In the genomic region with DNA sequence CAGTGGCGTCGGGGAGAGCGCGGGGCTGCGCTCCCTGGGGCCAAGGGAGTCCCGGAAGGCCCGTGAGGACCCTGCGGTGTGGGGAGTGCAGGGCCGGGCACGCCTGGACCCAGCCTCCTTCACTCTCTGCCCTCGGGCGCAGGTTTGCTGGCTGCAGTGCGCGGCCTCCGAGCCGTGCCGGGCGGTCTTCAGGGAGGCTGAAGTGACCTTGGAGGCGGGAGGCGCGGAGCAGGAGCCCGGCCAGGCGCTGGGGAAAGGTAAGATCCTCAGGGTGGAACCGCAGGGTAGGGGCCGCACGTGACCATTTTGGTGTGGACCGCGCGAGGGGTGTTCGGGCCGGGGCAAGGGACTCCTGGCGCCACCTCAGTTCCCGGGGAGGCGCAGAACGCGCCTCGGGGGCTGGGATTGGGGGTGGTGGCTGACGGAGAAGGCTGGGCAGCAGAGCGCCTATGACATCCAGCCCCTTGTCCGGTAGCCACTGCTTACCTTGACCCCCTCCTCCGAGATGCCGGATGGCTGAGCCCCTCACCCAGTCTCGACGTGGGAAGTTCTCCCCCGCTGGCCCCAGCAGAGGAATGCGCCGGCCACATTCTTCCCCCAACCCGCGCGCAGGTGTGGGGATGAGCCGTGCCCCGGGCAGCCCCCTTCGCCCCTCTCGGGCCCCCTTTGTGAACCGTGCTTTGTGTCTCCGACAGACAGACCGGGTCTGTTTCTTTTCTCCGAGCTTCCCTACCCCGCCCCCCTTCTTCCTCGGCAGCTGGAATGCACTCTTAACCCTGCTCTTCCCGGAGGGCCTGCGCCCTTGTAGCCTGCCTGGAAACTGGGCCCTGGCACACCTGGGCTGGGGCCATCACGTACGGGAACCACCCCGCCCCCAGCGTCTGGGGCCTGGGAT, we compare ENCODE assay signal across 9 cellular contexts. TPM values are rescaled to one million over a fixed set of nuclear protein-coding genes. Genes with fewer than 3 reads are reported as not detected.
DNase-seq lines count a peak whose midpoint lies in the region; ATAC-seq and TF ChIP-seq lines count a peak whose summit lies in the region.
"Had no signal": no experiment of that assay in that cellular context is flagged by ENCODE, and none has a peak within 500 bp of the region (broad histone marks: within the 10 kb centered on the region; RNA-seq: fewer than 3 reads in every experiment).

No MANE protein-coding gene starts in this region.

- H3K4me1 ChIP-seq in testis, result peaks cover 11% of the 10 kb centered on the region

- no peak for TF ChIP-seq POLR2A in testis (IDR thresholded peaks at IDR 0.05)

- H3K9me3 ChIP-seq in T-helper 17 cell (ENCODE audit: control insufficient read depth, low read length, poor library complexity, severe bottlenecking) (no peaks in the 10 kb centered on the region), testis (no peaks in the 10 kb centered on the region)

- no peaks in the 10 kb centered on the region for H3K36me3 ChIP-seq in testis (ENCODE audit: low read depth, missing control alignments)

- intact Hi-C loops in activated CD8-positive, alpha-beta T cell treated with anti-CD3 and anti-CD28 coated beads for 36 hours (cut with micrococcal nuclease), result no loop called here
- intact Hi-C loops in testis (cut with DNase I; ENCODE audit: low total_unique reads), result no loop called here

- no peak for TF ChIP-seq CTCF in activated CD8-positive, alpha-beta T cell treated with anti-CD3 and anti-CD28 coated beads for 36 hours (IDR thresholded peaks at IDR 0.05)
- no peak for TF ChIP-seq CTCF in testis (IDR thresholded peaks at IDR 0.05)

- no peaks in the 10 kb centered on the region for H3K36me3 Mint-ChIP-seq in activated CD8-positive, alpha-beta T cell treated with anti-CD3 and anti-CD28 coated beads, Interleukin-2, amount 10 ng/mL, durations not matched to agents 7 days and 5 days (ENCODE audit: low read depth)
- H3K36me3 Mint-ChIP-seq in activated CD8-positive, alpha-beta T cell treated with anti-CD3 and anti-CD28 coated beads for 36 hours (ENCODE audit: low read depth), result no peaks in the 10 kb centered on the region
- H3K36me3 Mint-ChIP-seq in T-helper 17 cell (ENCODE audit: low read depth), result peaks cover 7% of the 10 kb centered on the region

- peak overlapping the region; percentile 56 to 68 for H3K4me3 ChIP-seq in testis

- POLR2A ChIA-PET in activated CD8-positive, alpha-beta T cell treated with anti-CD3 and anti-CD28 coated beads, Interleukin-2, amount 10 ng/mL, durations not matched to agents 7 days and 5 days (lab: Charles Lee), result no interaction called here
- POLR2A ChIA-PET in activated CD8-positive, alpha-beta T cell treated with anti-CD3 and anti-CD28 coated beads for 36 hours (lab: Charles Lee), result no interaction called here

- no peak overlapping the region for H3K4me3 Mint-ChIP-seq in activated CD8-positive, alpha-beta T cell treated with anti-CD3 and anti-CD28 coated beads, Interleukin-2, amount 10 ng/mL, durations not matched to agents 7 days and 5 days
- no peak overlapping the region for H3K4me3 Mint-ChIP-seq in activated CD8-positive, alpha-beta T cell treated with anti-CD3 and anti-CD28 coated beads for 36 hours
- H3K4me3 Mint-ChIP-seq in T-helper 17 cell, result peak overlapping the region; percentile 77

- peak overlapping the region; percentile 24 to 45 for H3K27ac ChIP-seq in testis

- H3K27me3 Mint-ChIP-seq in activated CD8-positive, alpha-beta T cell treated with anti-CD3 and anti-CD28 coated beads, Interleukin-2, amount 10 ng/mL, durations not matched to agents 7 days and 5 days (ENCODE audit: low read depth), result peaks cover 66% of the 10 kb centered on the region
- peaks cover 61% of the 10 kb centered on the region for H3K27me3 Mint-ChIP-seq in activated CD8-positive, alpha-beta T cell treated with anti-CD3 and anti-CD28 coated beads for 36 hours
- peaks cover 73% of the 10 kb centered on the region for H3K27me3 Mint-ChIP-seq in T-helper 17 cell

- CTCF ChIA-PET in activated CD8-positive, alpha-beta T cell treated with anti-CD3 and anti-CD28 coated beads, Interleukin-2, amount 10 ng/mL, durations not matched to agents 7 days and 5 days (lab: Charles Lee), result no interaction called here
- CTCF ChIA-PET in activated CD8-positive, alpha-beta T cell treated with anti-CD3 and anti-CD28 coated beads for 36 hours (lab: Charles Lee), result interaction anchor here (1.3 kb wide), 1 partner anchor 116 kb away, joined by 3 read pairs; no protein-coding TSS in a partner anchor

- no peaks in the 10 kb centered on the region for H3K9me3 Mint-ChIP-seq in activated CD8-positive, alpha-beta T cell treated with anti-CD3 and anti-CD28 coated beads, Interleukin-2, amount 10 ng/mL, durations not matched to agents 7 days and 5 days (ENCODE audit: insufficient read depth)
- no peaks in the 10 kb centered on the region for H3K9me3 Mint-ChIP-seq in activated CD8-positive, alpha-beta T cell treated with anti-CD3 and anti-CD28 coated beads for 36 hours

- peaks cover 6% of the 10 kb centered on the region for H3K4me1 Mint-ChIP-seq in activated CD8-positive, alpha-beta T cell treated with anti-CD3 and anti-CD28 coated beads, Interleukin-2, amount 10 ng/mL, durations not matched to agents 7 days and 5 days (ENCODE audit: low read depth)
- H3K4me1 Mint-ChIP-seq in activated CD8-positive, alpha-beta T cell treated with anti-CD3 and anti-CD28 coated beads for 36 hours (ENCODE audit: low read depth), result peaks cover 14% of the 10 kb centered on the region
- H3K4me1 Mint-ChIP-seq in T-helper 17 cell, result peaks cover 9% of the 10 kb centered on the region

- ATAC-seq in activated CD8-positive, alpha-beta T cell treated with anti-CD3 and anti-CD28 coated beads, Interleukin-2, amount 10 ng/mL, durations not matched to agents 7 days and 5 days, result peak; percentile 34
- ATAC-seq in activated CD8-positive, alpha-beta T cell treated with anti-CD3 and anti-CD28 coated beads for 36 hours, result no peak
- ATAC-seq in T-helper 17 cell, result no peak

- 2 to 10% methylated on average over 23 to 61 of the region's 66 CpGs for WGBS in testis, 2 donors

- DNase-seq in activated CD8-positive, alpha-beta T cell treated with anti-CD3 and anti-CD28 coated beads, Interleukin-2, amount 10 ng/mL, durations not matched to agents 7 days and 5 days, result no peak
- DNase-seq in activated CD8-positive, alpha-beta T cell treated with anti-CD3 and anti-CD28 coated beads for 36 hours, result no peak
- DNase-seq in T-helper 17 cell (no peak), iPS-NIHi7 (ENCODE audit: extremely low spot score) (peak; percentile 67), testis (no peak), mesenteric fat pad (ENCODE audit: low spot score) (no peak), Ammon's horn (ENCODE audit: low spot score) (no peak)
- DNase-seq in stimulated activated CD8-positive, alpha-beta memory T cell treated with anti-CD3 and anti-CD28 coated beads, Interleukin-4, amount 100 ng/mL, for 48 hours, result no peak
- DNase-seq: DND-41 had no signal

- H3K27me3 ChIP-seq in testis, result no peaks in the 10 kb centered on the region

- H3K27ac Mint-ChIP-seq in activated CD8-positive, alpha-beta T cell treated with anti-CD3 and anti-CD28 coated beads, Interleukin-2, amount 10 ng/mL, durations not matched to agents 7 days and 5 days, result no peak overlapping the region
- H3K27ac Mint-ChIP-seq in activated CD8-positive, alpha-beta T cell treated with anti-CD3 and anti-CD28 coated beads for 36 hours, result no peak overlapping the region
- no peak overlapping the region for H3K27ac Mint-ChIP-seq in T-helper 17 cell

RNA-seq across cellular contexts. Expression of a gene that starts 0.6 kb away (rescaled TPM):
- total RNA-seq in activated CD8-positive, alpha-beta T cell treated with anti-CD3 and anti-CD28 coated beads, Interleukin-2, amount 10 ng/mL, durations not matched to agents 7 days and 5 days, result not detected
- 1 to 10 TPM in 1 of 2 experiments, under 1 TPM in 1; 0.65 to 2.1 TPM for total RNA-seq in activated CD8-positive, alpha-beta T cell treated with anti-CD3 and anti-CD28 coated beads for 36 hours
- total RNA-seq in T-helper 17 cell (under 1 TPM; 0.37 to 0.42 TPM), testis (1 to 10 TPM; 3.0 to 8.2 TPM), mesenteric fat pad (0.51 TPM)
- 5.4 TPM for polyA plus RNA-seq in testis (ENCODE audit: insufficient read depth, low read depth, low replicate concordance)
